ENCODE assay signal across 10 cellular contexts in the genomic region with DNA sequence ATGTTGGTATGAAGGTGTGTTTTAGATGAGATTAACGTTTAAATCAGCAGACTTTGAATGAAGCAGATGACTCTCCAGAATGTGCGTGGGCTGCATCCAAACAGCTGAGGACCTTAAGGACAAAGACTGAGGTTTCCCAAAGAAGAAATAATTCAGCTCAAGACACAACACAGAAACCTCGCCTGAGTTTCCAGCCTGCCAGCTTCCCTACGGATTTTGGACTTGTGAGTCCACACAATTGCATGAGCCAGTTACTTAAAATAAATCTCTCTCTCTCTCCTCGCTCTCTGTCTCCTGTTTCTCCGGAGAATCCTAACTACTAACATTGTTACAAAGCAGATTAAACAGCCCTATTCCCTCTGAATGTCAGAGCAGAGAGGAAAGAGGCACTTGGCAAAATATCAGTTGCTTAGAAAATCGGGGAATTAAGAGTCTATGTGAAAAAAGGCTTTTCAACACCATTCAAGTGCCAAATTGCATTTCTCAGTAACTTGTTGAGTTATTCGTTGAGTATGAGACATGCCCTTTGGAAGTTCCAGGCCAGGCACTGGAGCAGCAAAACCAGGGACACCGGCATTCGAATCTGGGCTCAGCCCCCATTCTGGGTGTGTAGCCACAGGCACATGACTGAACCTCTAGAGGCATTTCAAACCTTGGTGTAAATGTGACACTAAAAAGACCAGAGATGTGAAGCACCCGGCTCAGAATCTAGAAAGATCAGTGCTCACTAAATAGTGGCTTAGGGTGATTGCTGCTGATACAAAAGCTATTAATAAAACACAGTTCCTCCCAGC.
DNase-seq lines count a peak whose midpoint lies in the region; ATAC-seq and TF ChIP-seq lines count a peak whose summit lies in the region.
"Had no signal": no experiment of that assay in that cellular context is flagged by ENCODE, and none has a peak within 500 bp of the region (broad histone marks: within the 10 kb centered on the region; RNA-seq: fewer than 3 reads in every experiment).

No MANE protein-coding gene starts in this region.

- RAD21 ChIA-PET in HCT116 (lab: Charles Lee; ENCODE audit: low non-redundant PET in 1 of 2, low total read pairs in 2 of 2, uncharacterized antibody in 2 of 2, unreplicated experiment in 2 of 2): no interaction called here

- H3K27ac ChIP-seq in HCT116 (ENCODE audit: low read depth, low read length): no peak overlapping the region
- peak overlapping the region; percentile 22 to 64 for H3K27ac ChIP-seq in left lung
- H3K27ac ChIP-seq in subcutaneous abdominal adipose tissue (ENCODE audit: low read depth, low read length): peak overlapping the region; percentile 50

- no peak overlapping the region for H3K27ac Mint-ChIP-seq in activated CD8-positive, alpha-beta T cell treated with anti-CD3 and anti-CD28 coated beads for 36 hours
- H3K27ac Mint-ChIP-seq: natural killer cell treated with Interleukin-12 subunit alpha and Interleukin-12 subunit beta and Interleukin-15 and Interleukin-18, amount 100 ng/mL, for 72 hours; stimulated activated naive CD8-positive, alpha-beta T cell treated with anti-CD3 and anti-CD28 coated beads, Interleukin-15, Interleukin-2, amounts not matched to agents 100 ng/mL and 50 ng/mL, for 24 hours had no signal

- H3K9ac ChIP-seq in HCT116 (ENCODE audit: low read length) (0 out of 2 replicates have a peak overlapping the region, but pooled peaks have one; percentile 22), subcutaneous abdominal adipose tissue (ENCODE audit: low read length in 5 of 5) (no peak overlapping the region)

- peak overlapping the region; percentile 10 for H2AFZ ChIP-seq in HCT116 (ENCODE audit: low read depth, low read length, poor library complexity, severe bottlenecking)

- DNase-seq in HCT116 (ENCODE audit: low read depth, low spot score): no peak
- DNase-seq in cerebellar cortex (ENCODE audit: low spot score): peak; percentile 43
- no peak for DNase-seq in left lung
- no peak for DNase-seq in iPS-NIHi7 (ENCODE audit: extremely low spot score)
- no peak for DNase-seq in activated CD8-positive, alpha-beta T cell treated with anti-CD3 and anti-CD28 coated beads for 36 hours
- DNase-seq in NCI-H1105 treated with DMSO at 0.1 percent for 48 hours (lab: John Stamatoyannopoulos, UW): no peak

- POLR2A ChIA-PET in HCT116 (lab: Charles Lee): interaction anchor here (1.1 kb wide), 1 partner anchor 12 kb away, joined by 3 read pairs; no protein-coding TSS in a partner anchor
- POLR2A ChIA-PET in activated CD8-positive, alpha-beta T cell treated with anti-CD3 and anti-CD28 coated beads for 36 hours (lab: Charles Lee): no interaction called here

- peak overlapping the region; percentile 39 for H3K4me2 ChIP-seq in HCT116 (ENCODE audit: low read length)

- H3K79me2 ChIP-seq in HCT116 (ENCODE audit: insufficient read depth, low read length): no peaks in the 10 kb centered on the region

- H3K9me2 ChIP-seq in HCT116 (ENCODE audit: insufficient read depth): no peaks in the 10 kb centered on the region

- peaks cover 3% of the 10 kb centered on the region for H3K27me3 Mint-ChIP-seq in activated CD8-positive, alpha-beta T cell treated with anti-CD3 and anti-CD28 coated beads for 36 hours

- H3K4me3 ChIP-seq in HCT116 (replicated peaks in 1 of 2; ENCODE audit: low read depth in 1 of 2, low read length in 2 of 2) (no peak overlapping the region), left lung (no peak overlapping the region), subcutaneous abdominal adipose tissue (ENCODE audit: low read depth in 1 of 5, low read length in 5 of 5) (no peak overlapping the region)

- no peaks in the 10 kb centered on the region for H3K4me1 Mint-ChIP-seq in activated CD8-positive, alpha-beta T cell treated with anti-CD3 and anti-CD28 coated beads for 36 hours (ENCODE audit: low read depth)

- H3K36me3 Mint-ChIP-seq in activated CD8-positive, alpha-beta T cell treated with anti-CD3 and anti-CD28 coated beads for 36 hours (ENCODE audit: low read depth): no peaks in the 10 kb centered on the region
- H3K36me3 Mint-ChIP-seq: natural killer cell treated with Interleukin-12 subunit alpha and Interleukin-12 subunit beta and Interleukin-15 and Interleukin-18, amount 100 ng/mL, for 72 hours had no signal

- TF ChIP-seq RAD21 in HCT116 (IDR thresholded peaks at IDR 0.05; ENCODE audit: low read depth): no peak

- H3K9me3 ChIP-seq in HCT116 (ENCODE audit: control insufficient read depth in 1 of 2, insufficient read depth in 1 of 2, low read depth in 1 of 2, low read length in 2 of 2): no peaks in the 10 kb centered on the region
- H3K9me3 ChIP-seq in left lung: no peaks in the 10 kb centered on the region
- H3K9me3 ChIP-seq in subcutaneous abdominal adipose tissue (ENCODE audit: control insufficient read depth in 5 of 5, low read length in 5 of 5): peaks cover 0 to 3% (median 0%) of the 10 kb centered on the region in 5 donors

- CTCF ChIA-PET in HCT116 (lab: Charles Lee): no interaction called here
- CTCF ChIA-PET in activated CD8-positive, alpha-beta T cell treated with anti-CD3 and anti-CD28 coated beads for 36 hours (lab: Charles Lee): no interaction called here

- BruUV-seq in HCT116 (replicated peaks; lab: Mats Ljungman, UMichigan): no TSS peak

- no peak overlapping the region for H3K4me3 Mint-ChIP-seq in activated CD8-positive, alpha-beta T cell treated with anti-CD3 and anti-CD28 coated beads for 36 hours
- H3K4me3 Mint-ChIP-seq: natural killer cell treated with Interleukin-12 subunit alpha and Interleukin-12 subunit beta and Interleukin-15 and Interleukin-18, amount 100 ng/mL, for 72 hours; stimulated activated naive CD8-positive, alpha-beta T cell treated with anti-CD3 and anti-CD28 coated beads, Interleukin-15, Interleukin-2, amounts not matched to agents 100 ng/mL and 50 ng/mL, for 24 hours had no signal

- intact Hi-C loops in HCT116 (cut with micrococcal nuclease): no loop called here
- intact Hi-C loops in left lung (cut with DNase I): no loop called here
- intact Hi-C loops in activated CD8-positive, alpha-beta T cell treated with anti-CD3 and anti-CD28 coated beads for 36 hours (cut with micrococcal nuclease): no loop called here

- no peaks in the 10 kb centered on the region for H4K20me1 ChIP-seq in HCT116 (ENCODE audit: insufficient read depth)

- no peaks in the 10 kb centered on the region for H3K36me3 ChIP-seq in HCT116 (ENCODE audit: control insufficient read depth in 1 of 2, insufficient read depth in 2 of 2, low read length in 2 of 2)
- no peaks in the 10 kb centered on the region for H3K36me3 ChIP-seq in left lung
- H3K36me3 ChIP-seq in subcutaneous abdominal adipose tissue (ENCODE audit: control insufficient read depth in 5 of 5, insufficient read depth in 5 of 5, low read length in 5 of 5): no peaks in the 10 kb centered on the region

- H3K27me3 ChIP-seq in HCT116 (ENCODE audit: insufficient read depth, low read length): no peaks in the 10 kb centered on the region
- no peaks in the 10 kb centered on the region for H3K27me3 ChIP-seq in left lung
- no peaks in the 10 kb centered on the region for H3K27me3 ChIP-seq in subcutaneous abdominal adipose tissue (ENCODE audit: control insufficient read depth in 5 of 5, insufficient read depth in 4 of 5, low read length in 5 of 5)

- no peak for TF ChIP-seq POLR2A in HCT116 (IDR thresholded peaks at IDR 0.05; ENCODE audit: borderline replicate concordance, extremely low read depth, insufficient read depth, insufficient read length)

- H3K4me1 ChIP-seq in HCT116 (ENCODE audit: control insufficient read depth in 1 of 2, insufficient read depth in 2 of 2, low read length in 2 of 2): peaks cover 0 to 15% of the 10 kb centered on the region in 2 experiments; a peak in 2 of 4 replicates
- H3K4me1 ChIP-seq in left lung: peaks cover 4 to 14% of the 10 kb centered on the region in 2 donors
- peaks cover 0 to 14% (median 3%) of the 10 kb centered on the region in 5 donors for H3K4me1 ChIP-seq in subcutaneous abdominal adipose tissue (ENCODE audit: control insufficient read depth in 5 of 5, insufficient read depth in 5 of 5, low read length in 5 of 5)

- H3K9me3 Mint-ChIP-seq in activated CD8-positive, alpha-beta T cell treated with anti-CD3 and anti-CD28 coated beads for 36 hours: no peaks in the 10 kb centered on the region
- H3K9me3 Mint-ChIP-seq: natural killer cell treated with Interleukin-12 subunit alpha and Interleukin-12 subunit beta and Interleukin-15 and Interleukin-18, amount 100 ng/mL, for 72 hours; stimulated activated naive CD8-positive, alpha-beta T cell treated with anti-CD3 and anti-CD28 coated beads, Interleukin-15, Interleukin-2, amounts not matched to agents 100 ng/mL and 50 ng/mL, for 24 hours had no signal

- ATAC-seq in HCT116: 0 out of 2 replicates have a peak, but pooled peaks have one; percentile 10
- ATAC-seq in left lung: peak; percentile 51
- ATAC-seq in activated CD8-positive, alpha-beta T cell treated with anti-CD3 and anti-CD28 coated beads for 36 hours: no peak
- ATAC-seq in GM19035 (IDR thresholded peaks at IDR 0.05; ENCODE audit: unreplicated experiment): no peak

- no peak for TF ChIP-seq CTCF in HCT116 (IDR thresholded peaks at IDR 0.05 in 2 of 3, conservative IDR thresholded peaks at IDR 0.05 in 1 of 3; ENCODE audit: borderline replicate concordance in 1 of 3, insufficient read depth in 1 of 3, low read depth in 2 of 3, low read length in 2 of 3)
- no peak for TF ChIP-seq CTCF in left lung (IDR thresholded peaks at IDR 0.05)
- no peak for TF ChIP-seq CTCF in activated CD8-positive, alpha-beta T cell treated with anti-CD3 and anti-CD28 coated beads for 36 hours (IDR thresholded peaks at IDR 0.05)

TF ChIP-seq in HCT116, 20 proteins besides CTCF, POLR2A, EP300 and RAD21 (continues in another document):
- TF ChIP-seq SP1 (IDR thresholded peaks at IDR 0.05; ENCODE audit: low read depth) (no peak), YY1 (IDR thresholded peaks at IDR 0.05; ENCODE audit: extremely low read depth, insufficient replicate concordance, low read depth, low read length) (no peak), EZH2 (IDR thresholded peaks at IDR 0.05) (no peak)

Comparison
In these comparisons a context has a peak if more than half of its experiments do, and no peak if none do; other contexts are left out.
1. ATAC-seq: peak in HCT116 (single experiment) and left lung (single experiment); none in activated CD8-positive, alpha-beta T cell treated with anti-CD3 and anti-CD28 coated beads for 36 hours (single experiment) and GM19035 (single experiment).